8 cellular contexts compared by ENCODE assay signal in the genomic region with DNA sequence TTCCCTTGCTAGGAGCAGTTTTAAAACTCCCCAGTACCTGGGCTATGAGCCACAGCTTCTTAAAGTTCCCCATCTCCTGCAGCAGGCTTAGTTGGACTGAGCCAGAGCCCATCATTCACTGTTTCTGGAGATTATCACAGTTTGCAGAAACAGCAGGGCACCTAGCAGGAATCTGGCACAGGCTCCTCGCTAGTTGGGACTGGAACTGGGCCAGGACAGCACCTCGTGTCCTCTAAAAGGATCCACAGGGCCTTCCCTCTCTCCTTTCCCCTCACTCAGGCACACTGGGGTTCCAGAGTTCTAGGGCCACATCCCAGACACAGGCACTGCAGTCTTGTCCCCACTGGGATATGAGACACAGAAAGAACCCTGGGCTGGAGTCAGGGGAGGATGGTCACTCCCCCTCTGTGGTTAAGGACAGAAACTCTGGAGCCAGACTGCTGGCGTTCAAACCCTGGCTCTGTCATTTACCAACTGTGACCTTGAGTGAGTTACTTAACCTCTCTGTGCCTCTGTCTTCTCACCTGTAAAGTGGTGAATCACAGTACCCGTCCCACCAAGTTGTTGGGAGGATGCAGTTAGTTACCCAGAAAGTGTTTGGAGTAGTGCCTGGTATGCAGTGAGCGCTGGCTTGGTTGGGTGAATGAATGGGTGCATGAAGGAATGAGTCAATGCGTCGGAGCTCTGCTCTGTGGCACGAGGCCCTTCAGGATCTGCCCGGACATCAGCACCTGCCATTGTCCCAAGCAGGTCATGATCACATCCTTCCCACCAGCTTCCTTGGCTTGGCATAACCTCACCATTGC. TPM values are rescaled to one million over a fixed set of nuclear protein-coding genes. Genes with fewer than 3 reads are reported as not detected.
A peak's percentile ranks its signal among the peaks of the same experiment; 100 is the strongest.
DNase-seq lines count a peak whose midpoint lies in the region; ATAC-seq and TF ChIP-seq lines count a peak whose summit lies in the region.

No MANE protein-coding gene starts in this region.

- H3K79me1 ChIP-seq in H9 (ENCODE audit: insufficient read depth, low read depth, low read length, poor library complexity, severe bottlenecking) = no peaks in the 10 kb centered on the region

- no peak overlapping the region for H3K14ac ChIP-seq in H9 (ENCODE audit: insufficient read depth, low read length)

- no peaks in the 10 kb centered on the region for H3K9me3 ChIP-seq in H9 (ENCODE audit: control insufficient read depth, low read depth, low read length)

- no peak overlapping the region for H2BK120ac ChIP-seq in H9 (ENCODE audit: low read depth, low read length, poor library complexity, severe bottlenecking)

- no peak overlapping the region for H3K4ac ChIP-seq in H9 (ENCODE audit: low read depth, low read length)

- no peak overlapping the region for H4K8ac ChIP-seq in H9 (replicated peaks; ENCODE audit: insufficient read length, low read depth, low read length)

- H4K5ac ChIP-seq in H9 (ENCODE audit: insufficient read length, low read depth, low read length) = no peak overlapping the region

- TF ChIP-seq CTCF in H9 (conservative IDR thresholded peaks at IDR 0.05) (no peak), GM20000 (IDR thresholded peaks at IDR 0.05; ENCODE audit: extremely low read depth, missing control alignments) (no peak)

- no peak overlapping the region for H2BK5ac ChIP-seq in H9 (ENCODE audit: insufficient read length, low read length)

- H3K23me2 ChIP-seq in H9 (ENCODE audit: insufficient read length, low read depth, low read length, poor library complexity, severe bottlenecking) = no peaks in the 10 kb centered on the region

- peaks cover 3 to 5% (median 4%) of the 10 kb centered on the region in 3 experiments; a peak in 6 of 7 replicates for H3K36me3 Mint-ChIP-seq in H9 (ENCODE audit: insufficient read depth in 1 of 3, low read depth in 3 of 3)

- H3K4me1 ChIP-seq in H9 (ENCODE audit: insufficient read depth, low read length) = peaks cover 7% of the 10 kb centered on the region; the same call in 1 of the 2 replicates

- no peak overlapping the region for H2AK5ac ChIP-seq in H9 (ENCODE audit: insufficient read length, low read length)

- no peak overlapping the region for H2BK20ac ChIP-seq in H9 (ENCODE audit: low read depth, low read length, poor library complexity, severe bottlenecking)

- H3K23ac ChIP-seq in H9 (ENCODE audit: insufficient read length, low read depth, low read length) = no peak overlapping the region

- H3K79me2 ChIP-seq in H9 (ENCODE audit: insufficient read depth, low read length) = no peaks in the 10 kb centered on the region

- H3K4me2 ChIP-seq in H9 (ENCODE audit: insufficient read depth, insufficient read length, low read length) = no peak overlapping the region

- no peaks in the 10 kb centered on the region for H3K27me3 ChIP-seq in H9 (ENCODE audit: insufficient read depth, low read length)

- H4K20me1 ChIP-seq in H9 (ENCODE audit: control insufficient read depth, insufficient read depth, insufficient read length) = no peaks in the 10 kb centered on the region

- H3K27ac Mint-ChIP-seq in H9 = peak overlapping the region in 2 of 3 experiments; percentile 58 to 63; a peak in 4 of 7 replicates

- H4K91ac ChIP-seq in H9 (ENCODE audit: insufficient read length, low read depth, low read length) = no peak overlapping the region

- H3K18ac ChIP-seq in H9 (ENCODE audit: insufficient read length, low read depth, low read length) = no peak overlapping the region

- H2BK12ac ChIP-seq in H9 (ENCODE audit: insufficient read length, low read depth, low read length) = no peak overlapping the region

- H3K9me3 Mint-ChIP-seq in H9 = peaks cover 0 to 3% of the 10 kb centered on the region in 2 experiments; a peak in 2 of 5 replicates

- H3K27ac ChIP-seq in H9 (ENCODE audit: insufficient read length, low read depth, low read length) (no peak overlapping the region), angular gyrus (ENCODE audit: low read depth, low read length) (peak overlapping the region; percentile 1)

- H2BK15ac ChIP-seq in H9 (ENCODE audit: low read depth, low read length) = no peak overlapping the region

- no peak overlapping the region; a peak in 1 of 5 replicates for H3K4me3 Mint-ChIP-seq in H9

- DNase-seq in A172 (ENCODE audit: low spot score) = peak; percentile 71
- DNase-seq in H9 = no peak
- peak; percentile 56 for DNase-seq in kidney glomerular epithelial cell (lab: John Stamatoyannopoulos, UW)
- DNase-seq in SIG-M5 treated with dmso at 0.1 percent for 504 hours (lab: John Stamatoyannopoulos, UW; ENCODE audit: unreplicated experiment) = no peak
- no peak for DNase-seq in GM20000 (ENCODE audit: low spot score)

- no peak overlapping the region for H2AFZ ChIP-seq in H9 (ENCODE audit: low read length)

- H3K56ac ChIP-seq in H9 (ENCODE audit: insufficient read length, low read depth, low read length) = no peak overlapping the region

- no peak overlapping the region for H3T11ph ChIP-seq in H9 (ENCODE audit: low read length)

- peaks cover 55 to 68% of the 10 kb centered on the region in 2 experiments for H3K4me1 Mint-ChIP-seq in H9

- no peaks in the 10 kb centered on the region; the same call in 1 of the 2 replicates for H3K27me3 Mint-ChIP-seq in H9 (ENCODE audit: low read depth)

- ATAC-seq in GM21423 (IDR thresholded peaks at IDR 0.05; ENCODE audit: unreplicated experiment) (no peak), GM19452 (IDR thresholded peaks at IDR 0.05; ENCODE audit: unreplicated experiment) (no peak)

- WGBS in H9 (ENCODE audit: extremely low coverage, insufficient read length, low lambda C conversion rate) = no CpG with 5 or more reads among the region's 9 CpGs

- no peak overlapping the region for H3K9ac ChIP-seq in H9 (ENCODE audit: extremely low read depth, insufficient read length, low read length)

RNA-seq across cellular contexts. Expression of a gene that starts 18.8 kb away (rescaled TPM):
- 65.8 and 66.3 TPM in 2 replicates for total RNA-seq in A172 (2014; rRNA removed; shearing (Covaris generic))
- total RNA-seq in H9 (2021) = 27.7 and 31.1 TPM in 2 replicates

Comparison
In these comparisons a context has a peak if more than half of its experiments do, and no peak if none do; other contexts are left out.
1. DNase-seq: peak in A172 (single experiment) and kidney glomerular epithelial cell (single experiment); none in H9 (single experiment), SIG-M5 treated with dmso at 0.1 percent for 504 hours (single experiment) and GM20000 (single experiment).